22 cellular contexts compared by ENCODE assay signal in the genomic region with DNA sequence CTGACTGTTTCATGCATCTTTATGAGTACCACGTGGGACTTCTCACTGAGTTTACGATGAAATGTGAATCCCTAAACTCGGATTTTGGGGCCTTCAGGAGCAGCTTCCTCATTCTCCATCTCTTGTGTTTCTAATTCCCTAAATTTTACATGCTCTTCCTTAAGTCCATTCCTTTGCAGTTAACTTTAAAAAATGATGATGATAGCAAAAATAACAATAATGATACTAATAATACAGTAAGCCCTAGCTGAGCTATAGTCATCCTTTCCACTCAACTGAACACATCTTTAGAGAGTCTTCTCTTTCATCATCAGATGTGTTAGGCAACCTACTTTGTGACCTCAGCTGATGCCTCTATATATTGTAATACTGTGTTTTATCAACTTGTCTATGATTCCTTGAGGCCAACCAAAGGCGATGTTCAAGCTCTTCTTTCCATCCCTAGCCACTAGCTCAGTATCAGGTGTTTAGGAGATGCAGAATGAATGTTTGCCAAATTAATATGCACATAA.
A peak's percentile ranks its signal among the peaks of the same experiment; 100 is the strongest.
DNase-seq lines count a peak whose midpoint lies in the region; ATAC-seq and TF ChIP-seq lines count a peak whose summit lies in the region.
"Had no signal": no experiment of that assay in that cellular context is flagged by ENCODE, and none has a peak within 500 bp of the region (broad histone marks: within the 10 kb centered on the region; RNA-seq: fewer than 3 reads in every experiment).

No MANE protein-coding gene starts in this region.

- POLR2A ChIA-PET in CD4-positive, alpha-beta memory T cell (lab: Charles Lee; ENCODE audit: partially characterized antibody): interaction anchor here (0.7 to 4.5 kb wide), 8 partner anchors 9 to 1278 kb away, joined by 3 to 41 read pairs (median 3); a partner anchor contains a TSS

- H3K9me3 ChIP-seq in CD4-positive, alpha-beta memory T cell (ENCODE audit: control insufficient read depth in 1 of 2, low read length in 2 of 2): no peaks in the 10 kb centered on the region
- H3K9me3 ChIP-seq: BE2C, upper lobe of right lung had no signal

- no peaks in the 10 kb centered on the region for H3K27me3 ChIP-seq in CD4-positive, alpha-beta memory T cell (ENCODE audit: insufficient read depth, low read length)
- H3K27me3 ChIP-seq: BE2C, upper lobe of right lung had no signal

- H3K4me1 Mint-ChIP-seq in CD4-positive, alpha-beta memory T cell: peaks cover 52 to 78% (median 65%) of the 10 kb centered on the region in 4 donors
- H3K4me1 Mint-ChIP-seq in activated T-helper 17 cell treated with anti-CD3 and anti-CD28 coated beads, Interleukin-2, amount 50 U/mL, for 72 hours: peaks cover 32% of the 10 kb centered on the region
- peaks cover 11 to 12% of the 10 kb centered on the region in 2 donors for H3K4me1 Mint-ChIP-seq in natural killer cell

- no peak for DNase-seq in activated CD4-positive, CD25-positive, alpha-beta regulatory T cell treated with anti-CD3 and anti-CD28 coated beads, Interleukin-2, amount 50 U/mL, for 72 hours
- DNase-seq in CD4-positive, alpha-beta memory T cell: no peak
- DNase-seq in natural killer cell: no peak
- DNase-seq in LoVo (ENCODE audit: low spot score): no peak
- DNase-seq in NCI-H1930 (lab: John Stamatoyannopoulos, UW): no peak
- DNase-seq: amniotic stem cell; BE2C; dermis blood vessel endothelial cell; EL; foreskin fibroblast; left ventricle myocardium superior; NCI-H1105 treated with DMSO at 0.1 percent for 48 hours; NCI-H510A; NK-92 treated with Interleukin-12 subunit alpha and Interleukin-12 subunit beta, amount 100 ng/mL, for 24 hours; upper lobe of right lung had no signal

- peak overlapping the region; percentile 50 for H3K27ac ChIP-seq in CD4-positive, alpha-beta memory T cell (ENCODE audit: low read depth, low read length)
- H3K27ac ChIP-seq: epithelial cell of prostate, SK-N-MC, upper lobe of right lung had no signal

- peaks cover 0 to 2% (median 0%) of the 10 kb centered on the region in 8 donors for H3K9me3 Mint-ChIP-seq in CD4-positive, alpha-beta memory T cell
- no peaks in the 10 kb centered on the region for H3K9me3 Mint-ChIP-seq in activated T-helper 17 cell treated with anti-CD3 and anti-CD28 coated beads, Interleukin-2, amount 50 U/mL, for 72 hours
- H3K9me3 Mint-ChIP-seq in natural killer cell: no peaks in the 10 kb centered on the region

- H3K36me3 ChIP-seq in CD4-positive, alpha-beta memory T cell (ENCODE audit: insufficient read depth, low read length): no peaks in the 10 kb centered on the region
- H3K36me3 ChIP-seq: BE2C, upper lobe of right lung had no signal

- peak overlapping the region; percentile 82 to 96 (median 92) for H3K27ac Mint-ChIP-seq in CD4-positive, alpha-beta memory T cell
- peak overlapping the region; percentile 80 for H3K27ac Mint-ChIP-seq in activated T-helper 17 cell treated with anti-CD3 and anti-CD28 coated beads, Interleukin-2, amount 50 U/mL, for 72 hours
- peak overlapping the region; percentile 67 to 79 for H3K27ac Mint-ChIP-seq in natural killer cell

- peak; percentile 82 for ATAC-seq in activated CD4-positive, CD25-positive, alpha-beta regulatory T cell treated with anti-CD3 and anti-CD28 coated beads, Interleukin-2, amount 50 U/mL, for 24 hours
- peak; percentile 37 for ATAC-seq in activated T-helper 17 cell treated with anti-CD3 and anti-CD28 coated beads, Interleukin-2, amount 50 U/mL, for 72 hours (replicated peaks)
- ATAC-seq in natural killer cell (peak in 1 of 3 donors; percentile 29), HG03135 (IDR thresholded peaks at IDR 0.05; ENCODE audit: unreplicated experiment) (no peak)
- ATAC-seq: HCT116, left ventricle myocardium superior, upper lobe of right lung had no signal

- H3K4me3 ChIP-seq in CD4-positive, alpha-beta memory T cell (ENCODE audit: low read length in 2 of 2): no peak overlapping the region
- H3K4me3 ChIP-seq: SK-N-MC, smooth muscle cell, upper lobe of right lung had no signal

- H3K4me3 Mint-ChIP-seq in CD4-positive, alpha-beta memory T cell: peak overlapping the region in 7 of 8 donors; percentile 28 to 72 (median 67)
- H3K4me3 Mint-ChIP-seq in activated T-helper 17 cell treated with anti-CD3 and anti-CD28 coated beads, Interleukin-2, amount 50 U/mL, for 72 hours: peak overlapping the region; percentile 52
- peak overlapping the region; percentile 30 for H3K4me3 Mint-ChIP-seq in natural killer cell

- intact Hi-C loops in CD4-positive, alpha-beta memory T cell (cut with micrococcal nuclease): loop anchor here (1.0 to 5.0 kb wide), 4 partner anchors 15 to 1279 kb away; a partner anchor contains a TSS
- intact Hi-C loops in natural killer cell (cut with micrococcal nuclease): no loop called here

- H3K4me1 ChIP-seq in CD4-positive, alpha-beta memory T cell (ENCODE audit: insufficient read depth, low read length): peaks cover 59% of the 10 kb centered on the region
- H3K4me1 ChIP-seq: BE2C, upper lobe of right lung had no signal

- H3K27me3 Mint-ChIP-seq in CD4-positive, alpha-beta memory T cell: no peaks in the 10 kb centered on the region
- H3K27me3 Mint-ChIP-seq in activated T-helper 17 cell treated with anti-CD3 and anti-CD28 coated beads, Interleukin-2, amount 50 U/mL, for 72 hours: no peaks in the 10 kb centered on the region
- H3K27me3 Mint-ChIP-seq in natural killer cell (ENCODE audit: low read depth in 2 of 2): peaks cover 7 to 18% of the 10 kb centered on the region in 2 donors

- no peak for TF ChIP-seq CTCF in natural killer cell (IDR thresholded peaks at IDR 0.05)

- H3K36me3 Mint-ChIP-seq in CD4-positive, alpha-beta memory T cell: no peaks in the 10 kb centered on the region
- H3K36me3 Mint-ChIP-seq in activated T-helper 17 cell treated with anti-CD3 and anti-CD28 coated beads, Interleukin-2, amount 50 U/mL, for 72 hours (ENCODE audit: low read depth): no peaks in the 10 kb centered on the region
- no peaks in the 10 kb centered on the region for H3K36me3 Mint-ChIP-seq in natural killer cell

- CTCF ChIA-PET in CD4-positive, alpha-beta memory T cell (lab: Charles Lee; ENCODE audit: partially characterized antibody): interaction anchor here (1.1 to 5.3 kb wide), 3 partner anchors 12 to 145 kb away, joined by 6 to 41 read pairs (median 10); no protein-coding TSS in a partner anchor
